Comparison of ENCODE assay signal across 11 cellular contexts in genomic region chr13:112905990-112906641, GRCh38.
A peak's percentile ranks its signal among the peaks of the same experiment; 100 is the strongest.
DNase-seq lines count a peak whose midpoint lies in the region; ATAC-seq and TF ChIP-seq lines count a peak whose summit lies in the region.
"Had no signal": no experiment of that assay in that cellular context is flagged by ENCODE, and none has a peak within 500 bp of the region (broad histone marks: within the 10 kb centered on the region; RNA-seq: fewer than 3 reads in every experiment).

No MANE protein-coding gene starts in this region.

- no peak for TF ChIP-seq CTCF in heart left ventricle (IDR thresholded peaks at IDR 0.05)

- ATAC-seq in stimulated activated memory B cell treated with anti-CD40 and anti-IgM and Interleukin-4, amounts not matched to agents 10 μg/mL and 1 μg/mL and 100 μg/mL, for 72 hours: peak; percentile 69
- ATAC-seq in GM18909 (IDR thresholded peaks at IDR 0.05; ENCODE audit: poor library complexity, unreplicated experiment) (no peak), heart left ventricle (no peak)

- H3K36me3 Mint-ChIP-seq in stimulated activated memory B cell treated with anti-CD40 and anti-IgM and Interleukin-4, amounts not matched to agents 10 μg/mL and 1 μg/mL and 100 μg/mL, for 72 hours: peaks cover 15% of the 10 kb centered on the region

- H3K4me1 Mint-ChIP-seq in stimulated activated memory B cell treated with anti-CD40 and anti-IgM and Interleukin-4, amounts not matched to agents 10 μg/mL and 1 μg/mL and 100 μg/mL, for 72 hours: peaks cover 36% of the 10 kb centered on the region

- no peaks in the 10 kb centered on the region for H3K36me3 ChIP-seq in heart left ventricle
- H3K36me3 ChIP-seq: esophagus squamous epithelium had no signal

- no peak for TF ChIP-seq POLR2A in heart left ventricle (IDR thresholded peaks at IDR 0.05)

- no peak overlapping the region for H3K27ac ChIP-seq in heart left ventricle

- no peak overlapping the region for H3K27ac Mint-ChIP-seq in stimulated activated memory B cell treated with anti-CD40 and anti-IgM and Interleukin-4, amounts not matched to agents 10 μg/mL and 1 μg/mL and 100 μg/mL, for 72 hours
- H3K27ac Mint-ChIP-seq: stimulated activated naive CD8-positive, alpha-beta T cell treated with anti-CD3 and anti-CD28 coated beads, Interleukin-15, Interleukin-2, amounts not matched to agents 100 ng/mL and 50 ng/mL, for 24 hours had no signal

- H3K27me3 Mint-ChIP-seq in stimulated activated memory B cell treated with anti-CD40 and anti-IgM and Interleukin-4, amounts not matched to agents 10 μg/mL and 1 μg/mL and 100 μg/mL, for 72 hours: peaks cover 11% of the 10 kb centered on the region

- peak; percentile 59 for DNase-seq in NCI-H82 (lab: John Stamatoyannopoulos, UW)
- no peak for DNase-seq in NCI-H82 treated with DMSO at 0.1 percent for 48 hours (lab: John Stamatoyannopoulos, UW; ENCODE audit: unreplicated experiment)
- DNase-seq in NCI-H748 treated with DMSO at 0.1 percent for 48 hours (lab: John Stamatoyannopoulos, UW): peak; percentile 33
- peak; percentile 86 for DNase-seq in iPS DF 19.7 (ENCODE audit: low read depth, low spot score)
- no peak for DNase-seq in COLO829 (ENCODE audit: low spot score)
- DNase-seq in heart left ventricle: no peak
- DNase-seq: activated T-cell treated with anti-CD3 and anti-CD28 coated beads, Interleukin-2, amount 50 U/mL, for 48 hours; esophagus squamous epithelium had no signal

- peaks cover 0 to 17% (median 0%) of the 10 kb centered on the region in 12 donors for H3K9me3 ChIP-seq in heart left ventricle

- H3K4me3 ChIP-seq in heart left ventricle: no peak overlapping the region
- H3K4me3 ChIP-seq: esophagus squamous epithelium had no signal

- peaks cover 10% of the 10 kb centered on the region for H3K9me3 Mint-ChIP-seq in stimulated activated memory B cell treated with anti-CD40 and anti-IgM and Interleukin-4, amounts not matched to agents 10 μg/mL and 1 μg/mL and 100 μg/mL, for 72 hours

- H3K4me1 ChIP-seq in heart left ventricle: no peaks in the 10 kb centered on the region

- intact Hi-C loops in heart left ventricle (cut with DNase I): no loop called here

- 89 to 92% (median 90%) methylated on average over 19 to 20 of the region's 20 CpGs for whole genome bisulfite sequencing in heart left ventricle, 4 donors

- peaks cover 0 to 20% (median 0%) of the 10 kb centered on the region in 9 donors for H3K27me3 ChIP-seq in heart left ventricle

- no peak overlapping the region for H3K4me3 Mint-ChIP-seq in stimulated activated memory B cell treated with anti-CD40 and anti-IgM and Interleukin-4, amounts not matched to agents 10 μg/mL and 1 μg/mL and 100 μg/mL, for 72 hours
- H3K4me3 Mint-ChIP-seq: stimulated activated naive CD8-positive, alpha-beta T cell treated with anti-CD3 and anti-CD28 coated beads, Interleukin-15, Interleukin-2, amounts not matched to agents 100 ng/mL and 50 ng/mL, for 24 hours had no signal

Comparison
In these comparisons a context has a peak if more than half of its experiments do, and no peak if none do; other contexts are left out.
1. DNase-seq: peak in NCI-H82 (single experiment), NCI-H748 treated with DMSO at 0.1 percent for 48 hours (single experiment) and iPS DF 19.7 (single experiment); none in NCI-H82 treated with DMSO at 0.1 percent for 48 hours (single experiment), COLO829 (single experiment) and heart left ventricle (0 of 5).